ENCODE assay signal across 19 cellular contexts in the genomic region with DNA sequence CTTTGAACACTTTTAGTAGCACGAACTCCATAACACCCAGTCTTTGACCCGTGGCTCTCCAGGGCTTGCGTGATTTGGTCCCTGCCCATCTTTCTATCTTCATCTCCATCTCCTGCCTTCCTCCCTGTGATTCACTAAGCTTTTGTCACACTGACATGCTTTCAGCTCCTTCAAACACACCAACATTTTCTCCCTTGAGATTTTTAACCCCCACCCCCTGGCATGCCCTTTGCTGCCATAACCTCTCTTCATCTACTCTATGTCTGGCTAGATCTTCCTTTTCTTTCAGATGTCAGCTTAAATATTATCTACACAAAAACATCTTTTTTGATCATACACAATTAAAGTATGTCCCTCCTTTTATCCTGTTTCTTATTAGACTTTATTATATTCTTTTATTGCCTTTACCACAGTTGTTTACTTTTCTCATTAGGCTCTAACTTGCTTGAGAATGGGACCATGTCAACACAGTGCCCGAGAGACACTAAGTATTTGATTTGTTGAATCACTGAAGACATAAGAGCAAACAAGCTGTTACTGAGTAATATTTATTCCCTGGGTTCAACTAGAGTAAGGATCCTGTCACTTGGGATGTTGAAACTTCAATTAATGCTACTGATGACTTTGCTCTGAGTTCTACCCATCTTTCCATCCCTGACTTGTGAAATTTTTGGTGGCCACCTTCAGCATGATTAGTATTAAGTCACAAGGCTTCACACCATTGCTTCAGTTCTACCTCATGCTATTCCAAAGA.
DNase-seq lines count a peak whose midpoint lies in the region; ATAC-seq, FAIRE-seq and TF ChIP-seq lines count a peak whose summit lies in the region.
"Had no signal": no experiment of that assay in that cellular context is flagged by ENCODE, and none has a peak within 500 bp of the region (broad histone marks: within the 10 kb centered on the region; RNA-seq: fewer than 3 reads in every experiment).

No MANE protein-coding gene starts in this region.

- no peaks in the 10 kb centered on the region for H3K9me3 ChIP-seq in mammary epithelial cell (replicated peaks; ENCODE audit: insufficient read depth, low read length)
- no peaks in the 10 kb centered on the region for H3K9me3 ChIP-seq in RWPE2 (ENCODE audit: severe bottlenecking)
- no peaks in the 10 kb centered on the region for H3K9me3 ChIP-seq in mesenchymal stem cell (ENCODE audit: control insufficient read depth, low read length)
- H3K9me3 ChIP-seq in naive thymus-derived CD4-positive, alpha-beta T cell (ENCODE audit: control insufficient read depth in 2 of 3, low read length in 3 of 3), result no peaks in the 10 kb centered on the region

- H3K4me3 ChIP-seq in mammary epithelial cell (replicated peaks in 1 of 3; ENCODE audit: insufficient read depth in 1 of 3, low read depth in 2 of 3, low read length in 3 of 3) (no peak overlapping the region), RWPE2 (ENCODE audit: severe bottlenecking) (no peak overlapping the region), mesenchymal stem cell (ENCODE audit: insufficient read depth in 1 of 2, low read depth in 1 of 2, low read length in 2 of 2) (no peak overlapping the region)
- H3K4me3 ChIP-seq in naive thymus-derived CD4-positive, alpha-beta T cell (ENCODE audit: low read length), result no peak overlapping the region
- H3K4me3 ChIP-seq: GM23338 had no signal

- H3K79me1 ChIP-seq in mesenchymal stem cell (replicated peaks; ENCODE audit: low read length, poor library complexity, severe bottlenecking), result no peaks in the 10 kb centered on the region

- H3K23ac ChIP-seq in mesenchymal stem cell (ENCODE audit: low read length in 2 of 2), result no peak overlapping the region

- no peak overlapping the region for H2BK120ac ChIP-seq in mesenchymal stem cell (ENCODE audit: low read depth, low read length)

- DNase-seq in MCF 10A (ENCODE audit: unreplicated experiment), result no peak
- DNase-seq in mammary epithelial cell, result no peak
- no peak for DNase-seq in RWPE2 (ENCODE audit: low spot score)
- DNase-seq in chondrocyte (ENCODE audit: low spot score), result no peak
- no peak for DNase-seq in mesenchymal stem cell
- DNase-seq in activated CD4-positive, alpha-beta memory T cell treated with anti-CD3 and anti-CD28 coated beads, Interleukin-2, amount 10 ng/mL, durations not matched to agents 7 days and 5 days, result no peak
- no peak for DNase-seq in naive thymus-derived CD4-positive, alpha-beta T cell
- DNase-seq in RCC 7860 (ENCODE audit: low spot score), result no peak
- DNase-seq: C1 segment of cervical spinal cord; Calu3; CD4-positive, alpha-beta T cell; DMS 273 treated with DMSO at 0.1 percent for 48 hours; DMS79 treated with DMSO at 0.1 percent for 48 hours; GDM1; H7 had no signal

- H4K20me1 ChIP-seq in mammary epithelial cell (ENCODE audit: insufficient read depth, low read length), result no peaks in the 10 kb centered on the region

- H3K9me3 Mint-ChIP-seq in MCF 10A (ENCODE audit: unreplicated experiment) (no peaks in the 10 kb centered on the region), chondrocyte (ENCODE audit: low read depth) (peaks cover 28% of the 10 kb centered on the region)
- no peaks in the 10 kb centered on the region for H3K9me3 Mint-ChIP-seq in activated CD4-positive, alpha-beta memory T cell treated with anti-CD3 and anti-CD28 coated beads, Interleukin-2, amount 10 ng/mL, durations not matched to agents 7 days and 5 days
- peaks cover 0 to 3% (median 0%) of the 10 kb centered on the region in 11 donors for H3K9me3 Mint-ChIP-seq in naive thymus-derived CD4-positive, alpha-beta T cell
- H3K9me3 Mint-ChIP-seq: CD4-positive, alpha-beta T cell; GM23338 had no signal

- H2BK5ac ChIP-seq in mesenchymal stem cell (ENCODE audit: low read depth, low read length, poor library complexity, severe bottlenecking), result no peak overlapping the region

- no peak overlapping the region for H3K9ac ChIP-seq in mammary epithelial cell (ENCODE audit: insufficient read depth, low read length)
- no peak overlapping the region for H3K9ac ChIP-seq in mesenchymal stem cell (ENCODE audit: low read length)

- H3K4me1 Mint-ChIP-seq in MCF 10A (ENCODE audit: insufficient read depth, unreplicated experiment) (peaks cover 44% of the 10 kb centered on the region), chondrocyte (ENCODE audit: low read depth) (peaks cover 81% of the 10 kb centered on the region)
- no peaks in the 10 kb centered on the region for H3K4me1 Mint-ChIP-seq in activated CD4-positive, alpha-beta memory T cell treated with anti-CD3 and anti-CD28 coated beads, Interleukin-2, amount 10 ng/mL, durations not matched to agents 7 days and 5 days
- H3K4me1 Mint-ChIP-seq in naive thymus-derived CD4-positive, alpha-beta T cell, result no peaks in the 10 kb centered on the region
- H3K4me1 Mint-ChIP-seq: B cell, GM23338 had no signal

- no peak overlapping the region for H3K4me3 Mint-ChIP-seq in MCF 10A (ENCODE audit: unreplicated experiment)
- no peak overlapping the region for H3K4me3 Mint-ChIP-seq in chondrocyte (ENCODE audit: unreplicated experiment)
- H3K4me3 Mint-ChIP-seq in activated CD4-positive, alpha-beta memory T cell treated with anti-CD3 and anti-CD28 coated beads, Interleukin-2, amount 10 ng/mL, durations not matched to agents 7 days and 5 days, result no peak overlapping the region
- H3K4me3 Mint-ChIP-seq in naive thymus-derived CD4-positive, alpha-beta T cell, result no peak overlapping the region
- H3K4me3 Mint-ChIP-seq: B cell; CD4-positive, alpha-beta T cell; GM23338 had no signal

- CTCF ChIA-PET in MCF 10A (lab: Yijun Ruan, JAX), result interaction anchor here (1.4 kb wide), 1 partner anchor 549 kb away, joined by 4 read pairs; no protein-coding TSS in a partner anchor
- CTCF ChIA-PET in mammary epithelial cell (lab: Charles Lee; ENCODE audit: low non-redundant PET), result no interaction called here
- CTCF ChIA-PET in activated CD4-positive, alpha-beta memory T cell treated with anti-CD3 and anti-CD28 coated beads, Interleukin-2, amount 10 ng/mL, durations not matched to agents 7 days and 5 days (lab: Charles Lee), result no interaction called here
- CTCF ChIA-PET in naive thymus-derived CD4-positive, alpha-beta T cell (lab: Charles Lee), result no interaction called here

- 100% methylated on average over 4 of the region's 4 CpGs for WGBS in mammary epithelial cell (ENCODE audit: low coverage, missing lambda C conversion rate)
- WGBS in mesenchymal stem cell, result 86% methylated on average over 4 of the region's 4 CpGs

- peak overlapping the region in 1 of 2 experiments; percentile 59 for H2BK12ac ChIP-seq in mesenchymal stem cell (ENCODE audit: low read length in 2 of 2)

- H3K27me3 Mint-ChIP-seq in MCF 10A (ENCODE audit: insufficient read depth, unreplicated experiment), result no peaks in the 10 kb centered on the region
- no peaks in the 10 kb centered on the region for H3K27me3 Mint-ChIP-seq in chondrocyte (ENCODE audit: low read depth)
- H3K27me3 Mint-ChIP-seq in activated CD4-positive, alpha-beta memory T cell treated with anti-CD3 and anti-CD28 coated beads, Interleukin-2, amount 10 ng/mL, durations not matched to agents 7 days and 5 days, result no peaks in the 10 kb centered on the region
- peaks cover 0 to 8% (median 6%) of the 10 kb centered on the region in 5 donors for H3K27me3 Mint-ChIP-seq in naive thymus-derived CD4-positive, alpha-beta T cell
- H3K27me3 Mint-ChIP-seq: B cell; CD4-positive, alpha-beta T cell had no signal

- BruUV-seq in MCF 10A (replicated peaks; lab: Mats Ljungman, UMichigan), result no TSS peak
- BruUV-seq in mammary epithelial cell (replicated peaks; lab: Mats Ljungman, UMichigan), result no TSS peak

- no peak overlapping the region for H4K8ac ChIP-seq in mesenchymal stem cell (ENCODE audit: low read length)

- H3K36me3 ChIP-seq in mammary epithelial cell (ENCODE audit: insufficient read depth, low read length) (no peaks in the 10 kb centered on the region), RWPE2 (ENCODE audit: low read depth) (no peaks in the 10 kb centered on the region), mesenchymal stem cell (ENCODE audit: control insufficient read depth in 1 of 2, insufficient read depth in 2 of 2, low read depth in 1 of 2, low read length in 2 of 2) (no peaks in the 10 kb centered on the region)
- H3K36me3 ChIP-seq in naive thymus-derived CD4-positive, alpha-beta T cell (ENCODE audit: control insufficient read depth in 2 of 3, insufficient read depth in 3 of 3, low read length in 3 of 3), result no peaks in the 10 kb centered on the region

- no peak for TF ChIP-seq CTCF in MCF 10A (IDR thresholded peaks at IDR 0.05; ENCODE audit: unreplicated experiment)
- no peak for TF ChIP-seq CTCF in mammary epithelial cell (conservative IDR thresholded peaks at IDR 0.05 in 1 of 2, IDR thresholded peaks at IDR 0.05 in 1 of 2; ENCODE audit: extremely low read depth in 1 of 2, insufficient read depth in 1 of 2, low read depth in 1 of 2, low read length in 2 of 2)
- no peak for TF ChIP-seq CTCF in RWPE2 (IDR thresholded peaks at IDR 0.05; ENCODE audit: poor library complexity, severe bottlenecking)
- no peak for TF ChIP-seq CTCF in chondrocyte (IDR thresholded peaks at IDR 0.05)

- H3K18ac ChIP-seq in mesenchymal stem cell (ENCODE audit: low read depth in 1 of 2, low read length in 2 of 2), result peak overlapping the region in 1 of 2 experiments; percentile 1

- no peak overlapping the region for H2AFZ ChIP-seq in mammary epithelial cell (ENCODE audit: low read depth, low read length)
- no peak overlapping the region for H2AFZ ChIP-seq in mesenchymal stem cell (ENCODE audit: low read depth, low read length)
- H2AFZ ChIP-seq: GM23338 had no signal

- H3K36me3 Mint-ChIP-seq in MCF 10A (ENCODE audit: insufficient read depth, unreplicated experiment) (no peaks in the 10 kb centered on the region), chondrocyte (ENCODE audit: low read depth) (peaks cover 4% of the 10 kb centered on the region)
- H3K36me3 Mint-ChIP-seq in activated CD4-positive, alpha-beta memory T cell treated with anti-CD3 and anti-CD28 coated beads, Interleukin-2, amount 10 ng/mL, durations not matched to agents 7 days and 5 days (ENCODE audit: low read depth), result no peaks in the 10 kb centered on the region
- no peaks in the 10 kb centered on the region for H3K36me3 Mint-ChIP-seq in naive thymus-derived CD4-positive, alpha-beta T cell

- H3K4me2 ChIP-seq in mammary epithelial cell (ENCODE audit: insufficient read depth, low read depth, low read length), result no peak overlapping the region
- H3K4me2 ChIP-seq in mesenchymal stem cell (ENCODE audit: low read length, poor library complexity, severe bottlenecking), result no peak overlapping the region
- H3K4me2 ChIP-seq: GM23338 had no signal

- no peak overlapping the region for H4K91ac ChIP-seq in mesenchymal stem cell (ENCODE audit: low read length)

- no peak overlapping the region for H2BK15ac ChIP-seq in mesenchymal stem cell (ENCODE audit: low read depth, poor library complexity, severe bottlenecking)

- intact Hi-C loops in MCF 10A (cut with micrococcal nuclease), result no loop called here
- intact Hi-C loops in mammary epithelial cell (cut with micrococcal nuclease), result loop anchor here (5.0 to 10.0 kb wide), 2 partner anchors 91 to 118 kb away; no protein-coding TSS in a partner anchor
- intact Hi-C loops in naive thymus-derived CD4-positive, alpha-beta T cell (cut with micrococcal nuclease), result loop anchor here in 1 of 2 donors (10.0 kb wide), 1 partner anchor 188 kb away; no protein-coding TSS in a partner anchor

- H3K27ac ChIP-seq in mammary epithelial cell (ENCODE audit: insufficient read depth, low read depth, low read length) (no peak overlapping the region), RWPE2 (ENCODE audit: poor library complexity, severe bottlenecking) (peak overlapping the region; percentile 16), mesenchymal stem cell (ENCODE audit: low read length, poor library complexity, severe bottlenecking) (no peak overlapping the region)
- H3K27ac ChIP-seq in naive thymus-derived CD4-positive, alpha-beta T cell (ENCODE audit: low read depth, low read length), result no peak overlapping the region
- H3K27ac ChIP-seq: 22Rv1 had no signal

- peak overlapping the region; percentile 37 for H3K27ac Mint-ChIP-seq in MCF 10A (ENCODE audit: low read depth, unreplicated experiment)
- H3K27ac Mint-ChIP-seq in chondrocyte (ENCODE audit: unreplicated experiment), result peak overlapping the region; percentile 13
- no peak overlapping the region for H3K27ac Mint-ChIP-seq in activated CD4-positive, alpha-beta memory T cell treated with anti-CD3 and anti-CD28 coated beads, Interleukin-2, amount 10 ng/mL, durations not matched to agents 7 days and 5 days
- no peak overlapping the region for H3K27ac Mint-ChIP-seq in naive thymus-derived CD4-positive, alpha-beta T cell
- H3K27ac Mint-ChIP-seq: B cell; CD4-positive, alpha-beta T cell; GM23338 had no signal

- ATAC-seq in RWPE2 (ENCODE audit: low read depth), result no peak
- no peak for ATAC-seq in naive thymus-derived CD4-positive, alpha-beta T cell
- ATAC-seq: GM23338 had no signal

- H3K79me2 ChIP-seq in mammary epithelial cell (ENCODE audit: insufficient read depth, low read length), result no peaks in the 10 kb centered on the region

- in situ Hi-C loops in mammary epithelial cell (cut with MboI; ENCODE audit: low sequenced_read_pairs in 2 of 2), result loop anchor here in 1 of 2 donors (25.0 kb wide), 2 partner anchors 196 to 554 kb away; no protein-coding TSS in a partner anchor

- POLR2A ChIA-PET in MCF 10A (lab: Yijun Ruan, JAX), result interaction anchor here (0.5 to 1.0 kb wide), 3 partner anchors 8 to 39 kb away, joined by 3 to 4 read pairs (median 4); no protein-coding TSS in a partner anchor
- POLR2A ChIA-PET in activated CD4-positive, alpha-beta memory T cell treated with anti-CD3 and anti-CD28 coated beads, Interleukin-2, amount 10 ng/mL, durations not matched to agents 7 days and 5 days (lab: Charles Lee), result no interaction called here
- POLR2A ChIA-PET in naive thymus-derived CD4-positive, alpha-beta T cell (lab: Charles Lee), result no interaction called here

- dilution Hi-C loops in mammary epithelial cell (cut with HindIII; ENCODE audit: low sequenced_read_pairs), result no loop called here

- H3K4ac ChIP-seq in mesenchymal stem cell (ENCODE audit: low read depth in 1 of 2, low read length in 2 of 2), result peak overlapping the region in 1 of 2 experiments; percentile 29

- H3K14ac ChIP-seq in mesenchymal stem cell (ENCODE audit: low read length in 2 of 2), result no peak overlapping the region

- no peak for FAIRE-seq in RCC 7860 (lab: Jason Lieb, UNC)
- FAIRE-seq: GM12892 had no signal

- H2AK5ac ChIP-seq in mesenchymal stem cell (ENCODE audit: low read length, severe bottlenecking), result peak overlapping the region; percentile 49

- H3K27me3 ChIP-seq in mammary epithelial cell (ENCODE audit: insufficient read depth, low read length) (no peaks in the 10 kb centered on the region), RWPE2 (ENCODE audit: insufficient read depth, poor library complexity, severe bottlenecking) (no peaks in the 10 kb centered on the region), mesenchymal stem cell (ENCODE audit: control insufficient read depth in 1 of 2, insufficient read depth in 1 of 2, low read length in 2 of 2) (no peaks in the 10 kb centered on the region)
- no peaks in the 10 kb centered on the region for H3K27me3 ChIP-seq in naive thymus-derived CD4-positive, alpha-beta T cell (ENCODE audit: control insufficient read depth in 2 of 2, insufficient read depth in 2 of 2, low read length in 2 of 2)

- peaks cover 53% of the 10 kb centered on the region for H3K4me1 ChIP-seq in mammary epithelial cell (ENCODE audit: insufficient read depth, low read length)
- peaks cover 36% of the 10 kb centered on the region for H3K4me1 ChIP-seq in RWPE2 (ENCODE audit: insufficient read depth, poor library complexity, severe bottlenecking)
- peaks cover 2% of the 10 kb centered on the region for H3K4me1 ChIP-seq in mesenchymal stem cell (ENCODE audit: control insufficient read depth, insufficient read depth, low read depth, low read length)
- H3K4me1 ChIP-seq in naive thymus-derived CD4-positive, alpha-beta T cell (ENCODE audit: control insufficient read depth in 2 of 2, insufficient read depth in 2 of 2, low read length in 2 of 2), result no peaks in the 10 kb centered on the region

Comparison
In these comparisons a context has a peak if more than half of its experiments do, and no peak if none do; other contexts are left out.
1. H3K27ac Mint-ChIP-seq: peak in MCF 10A (single experiment) and chondrocyte (single experiment); none in activated CD4-positive, alpha-beta memory T cell treated with anti-CD3 and anti-CD28 coated beads, Interleukin-2, amount 10 ng/mL, durations not matched to agents 7 days and 5 days (single experiment) and naive thymus-derived CD4-positive, alpha-beta T cell (0 of 9).